8 cellular contexts compared by ENCODE assay signal in the genomic region with DNA sequence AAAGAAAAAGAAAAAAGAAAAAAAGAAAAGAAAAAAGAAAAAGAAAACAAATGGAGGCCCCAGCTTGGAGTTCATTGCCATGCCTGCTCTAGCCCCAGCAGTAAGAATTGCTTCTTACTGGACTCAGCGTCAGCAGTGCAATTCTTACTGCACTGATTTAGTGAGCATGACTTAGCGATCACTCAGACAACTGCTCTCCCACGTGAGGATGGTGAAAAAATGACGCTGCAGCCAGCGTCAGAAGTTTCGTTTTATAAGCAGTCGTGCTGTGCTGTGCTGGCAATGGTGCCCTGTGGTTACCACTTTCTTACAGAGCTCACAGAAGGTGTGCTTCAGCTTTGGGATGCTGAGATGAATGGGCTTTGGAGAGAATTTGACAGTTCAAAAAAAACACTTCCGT.
DNase-seq lines count a peak whose midpoint lies in the region; ATAC-seq and TF ChIP-seq lines count a peak whose summit lies in the region.

No MANE protein-coding gene starts in this region.

- H3K27ac ChIP-seq in psoas muscle = no peak overlapping the region

- H3K36me3 Mint-ChIP-seq in T-helper 17 cell (ENCODE audit: low read depth) = no peaks in the 10 kb centered on the region
- H3K36me3 Mint-ChIP-seq in chondrocyte (ENCODE audit: low read depth) = no peaks in the 10 kb centered on the region

- H3K4me3 Mint-ChIP-seq in T-helper 17 cell (peak overlapping the region; percentile 36), chondrocyte (ENCODE audit: unreplicated experiment) (no peak overlapping the region)

- peak overlapping the region; percentile 26 for H3K4me3 ChIP-seq in psoas muscle

- H3K4me1 Mint-ChIP-seq in T-helper 17 cell = no peaks in the 10 kb centered on the region
- H3K4me1 Mint-ChIP-seq in chondrocyte (ENCODE audit: low read depth) = no peaks in the 10 kb centered on the region

- peak; percentile 99 for ATAC-seq in T-helper 17 cell
- ATAC-seq in psoas muscle = peak; percentile 62 to 92 (median 80)

- H3K4me1 ChIP-seq in psoas muscle = no peaks in the 10 kb centered on the region

- peaks cover 9% of the 10 kb centered on the region for H3K9me3 Mint-ChIP-seq in chondrocyte (ENCODE audit: low read depth)

- H3K36me3 ChIP-seq in psoas muscle (ENCODE audit: insufficient read depth in 1 of 2, low read depth in 1 of 2) = no peaks in the 10 kb centered on the region

- intact Hi-C loops in psoas muscle (cut with DNase I) = no loop called here

- no peaks in the 10 kb centered on the region for H3K27me3 Mint-ChIP-seq in T-helper 17 cell
- no peaks in the 10 kb centered on the region for H3K27me3 Mint-ChIP-seq in chondrocyte (ENCODE audit: low read depth)

- no peak overlapping the region for H3K27ac Mint-ChIP-seq in T-helper 17 cell
- H3K27ac Mint-ChIP-seq in chondrocyte (ENCODE audit: unreplicated experiment) = no peak overlapping the region

- peaks cover 0 to 14% (median 0%) of the 10 kb centered on the region in 3 donors for H3K27me3 ChIP-seq in psoas muscle (ENCODE audit: insufficient read depth in 3 of 3, low read length in 2 of 3)

- no peak for TF ChIP-seq CTCF in psoas muscle (IDR thresholded peaks at IDR 0.05)
- TF ChIP-seq CTCF in chondrocyte (IDR thresholded peaks at IDR 0.05) = no peak

- DNase-seq in COLO829 (ENCODE audit: low spot score) (peak; percentile 23), T-helper 17 cell (peak in 1 of 3 donors; percentile 12), brain pericyte (ENCODE audit: low read depth, low spot score) (peak; percentile 13), psoas muscle (peak in 1 of 2 donors; percentile 61), GM19240 (ENCODE audit: insufficient read length, low spot score) (no peak), chondrocyte (ENCODE audit: low spot score) (no peak), NCI-H1694 (lab: John Stamatoyannopoulos, UW) (no peak), NCI-H69 (lab: John Stamatoyannopoulos, UW) (no peak)

- 16 to 36% (median 35%) methylated on average over 8 of the region's 8 CpGs for WGBS in psoas muscle, 3 donors

- H3K9me3 ChIP-seq in T-helper 17 cell (ENCODE audit: control insufficient read depth, low read length, poor library complexity, severe bottlenecking) = no peaks in the 10 kb centered on the region
- no peaks in the 10 kb centered on the region for H3K9me3 ChIP-seq in psoas muscle

Comparison
In these comparisons a context has a peak if more than half of its experiments do, and no peak if none do; other contexts are left out.
1. DNase-seq: peak in COLO829 (single experiment) and brain pericyte (single experiment); none in GM19240 (single experiment), chondrocyte (single experiment), NCI-H1694 (single experiment) and NCI-H69 (single experiment).